ENCODE assay signal across 29 cellular contexts in the genomic region with DNA sequence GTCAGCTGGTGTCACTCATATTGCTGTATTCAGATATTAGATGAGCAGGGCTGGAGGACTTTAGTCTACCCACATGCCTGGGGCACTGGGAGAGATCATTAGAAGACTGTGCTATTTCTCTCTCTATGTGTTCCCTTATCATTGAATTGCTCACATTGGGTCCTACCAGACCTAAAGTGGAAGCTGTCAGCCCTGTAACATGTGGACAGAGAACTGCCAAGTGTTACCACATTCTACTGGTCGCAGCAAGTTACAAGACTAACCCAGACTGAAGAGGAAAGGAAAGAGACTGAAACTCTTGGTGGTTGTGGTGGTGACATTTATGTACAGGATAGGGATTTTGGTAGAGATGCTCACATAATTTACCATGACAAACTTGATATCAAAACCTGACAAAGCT.
"Had no signal": no experiment of that assay in that cellular context is flagged by ENCODE, and none has a peak within 500 bp of the region (broad histone marks: within the 10 kb centered on the region; RNA-seq: fewer than 3 reads in every experiment).

No MANE protein-coding gene starts in this region.

- H3K4me1 ChIP-seq: gastroesophageal sphincter, heart left ventricle, left lung, pancreas, suprapubic skin, transverse colon, vagina had no signal

- DNase-seq: dorsolateral prefrontal cortex; effector CD4-positive, alpha-beta T cell; foreskin fibroblast; heart left ventricle; kidney; left cardiac atrium; left lung; mesendoderm; midbrain; naive thymus-derived CD8-positive, alpha-beta T cell; nephron progenitor cell; occipital lobe; pancreas; retina; stimulated activated CD4-positive, alpha-beta T cell treated with anti-CD3 and anti-CD28 coated beads, Interleukin-12 subunit alpha, Interleukin-12 subunit beta, amount 100 ng/mL, for 4 hours; stimulated activated CD4-positive, alpha-beta T cell treated with anti-CD3 and anti-CD28 coated beads, Interleukin-1b, Interleukin-23, amount 100 ng/mL, for 48 hours; stimulated activated CD4-positive, alpha-beta T cell treated with anti-CD3 and anti-CD28 coated beads, Interleukin-4, amount 100 ng/mL, for 1 hour; stimulated activated CD8-positive, alpha-beta memory T cell treated with anti-CD3 and anti-CD28 coated beads, Interleukin-4, amount 100 ng/mL, for 48 hours; stimulated activated naive CD4-positive, alpha-beta T cell; stimulated activated naive CD8-positive, alpha-beta T cell treated with anti-CD3 and anti-CD28 coated beads, Interleukin-15, amount 100 ng/mL, for 72 hours; transverse colon had no signal

- H3K9me3 ChIP-seq: gastroesophageal sphincter, heart left ventricle, pancreas, suprapubic skin, transverse colon, vagina had no signal

- H3K36me3 ChIP-seq: gastroesophageal sphincter, heart left ventricle, left lung, pancreas, suprapubic skin, transverse colon, vagina had no signal

- H3K27ac ChIP-seq: dorsolateral prefrontal cortex, epithelial cell of prostate, gastroesophageal sphincter, heart left ventricle, hepatocyte, left lung, pancreas, suprapubic skin, transverse colon, vagina had no signal

- H3K27me3 ChIP-seq: dorsolateral prefrontal cortex, gastroesophageal sphincter, heart left ventricle, hepatocyte, left lung, pancreas, suprapubic skin, transverse colon, vagina had no signal

- H3K4me2 ChIP-seq: hepatocyte, smooth muscle cell had no signal

- H3K4me3 ChIP-seq: dorsolateral prefrontal cortex, gastroesophageal sphincter, heart left ventricle, hepatocyte, left lung, pancreas, smooth muscle cell, suprapubic skin, transverse colon, vagina had no signal

- H2AFZ ChIP-seq: hepatocyte had no signal

- ATAC-seq: esophagus mucosa; gastroesophageal sphincter; heart left ventricle; left cardiac atrium; left lung; naive thymus-derived CD8-positive, alpha-beta T cell; pancreas; sciatic nerve; stimulated activated naive CD8-positive, alpha-beta T cell treated with anti-CD3 and anti-CD28 coated beads, Interleukin-15, amount 100 ng/mL, for 72 hours had no signal

- H3K79me2 ChIP-seq: hepatocyte had no signal
